In the genomic region with DNA sequence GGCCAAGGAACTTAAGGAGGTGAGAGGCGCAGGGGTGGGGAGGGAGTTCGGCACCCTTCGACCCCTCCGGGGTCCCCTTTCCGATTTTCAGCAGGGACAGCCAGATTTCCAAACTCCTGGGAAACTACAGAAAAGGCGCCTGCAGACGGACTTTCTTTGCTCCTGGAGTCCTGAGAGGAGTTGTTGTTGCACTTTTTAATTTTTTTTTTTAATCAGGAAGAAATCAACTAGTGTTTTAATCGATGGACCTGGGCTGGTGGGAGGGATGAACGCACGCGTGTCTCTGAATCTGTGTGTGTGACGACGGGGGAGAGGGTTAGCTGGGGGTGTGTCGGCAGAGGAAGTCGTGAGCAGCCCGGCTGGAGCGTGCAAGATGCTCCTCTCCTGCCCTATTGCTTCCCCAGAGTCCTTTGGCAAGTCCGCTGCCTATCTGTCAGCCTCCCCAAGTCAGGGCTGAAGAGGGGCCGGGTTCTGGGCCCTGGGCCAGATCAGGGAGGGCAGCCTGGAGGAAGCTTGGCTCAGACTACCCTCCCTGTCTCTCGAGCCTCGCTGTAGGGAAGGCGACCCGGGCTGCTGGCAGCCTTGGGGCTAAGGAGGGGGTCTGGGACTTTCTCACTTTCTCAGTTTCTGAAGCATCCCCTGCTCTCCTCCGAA, we compare ENCODE assay signal across 8 cellular contexts. TPM values are rescaled to one million over a fixed set of nuclear protein-coding genes. Genes with fewer than 3 reads are reported as not detected.
DNase-seq lines count a peak whose midpoint lies in the region; ATAC-seq and TF ChIP-seq lines count a peak whose summit lies in the region.

No MANE protein-coding gene starts in this region.

- H3K9me2 ChIP-seq in Loucy (replicated peaks; ENCODE audit: low read depth, low read length), result no peaks in the 10 kb centered on the region

- H3K4me2 ChIP-seq in Loucy (ENCODE audit: low read depth, low read length, poor library complexity, severe bottlenecking), result peak overlapping the region; percentile 65
- H3K4me2 ChIP-seq in mammary epithelial cell (ENCODE audit: insufficient read depth, low read depth, low read length), result peak overlapping the region; percentile 99
- H3K4me2 ChIP-seq in smooth muscle cell, result peak overlapping the region; percentile 97

- 0% methylated on average over 4 of the region's 24 CpGs for WGBS in mammary epithelial cell (ENCODE audit: low coverage, missing lambda C conversion rate)
- 2% methylated on average over 24 of the region's 24 CpGs for WGBS in smooth muscle cell (ENCODE audit: low lambda C conversion rate)

- intact Hi-C loops in mammary epithelial cell (cut with micrococcal nuclease), result loop anchor here (2.0 kb wide), 2 partner anchors 220 to 338 kb away; no protein-coding TSS in a partner anchor

- H3K4me1 ChIP-seq in Loucy (ENCODE audit: insufficient read depth, low read length, poor library complexity, severe bottlenecking) (no peaks in the 10 kb centered on the region), mammary epithelial cell (ENCODE audit: insufficient read depth, low read length) (peaks cover 5% of the 10 kb centered on the region), smooth muscle cell (ENCODE audit: low read depth) (peaks cover 24% of the 10 kb centered on the region)

- peaks cover 0 to 12% (median 7%) of the 10 kb centered on the region in 3 donors for H3K27me3 Mint-ChIP-seq in immature natural killer cell (ENCODE audit: low read depth in 3 of 3)

- CTCF ChIA-PET in mammary epithelial cell (lab: Charles Lee; ENCODE audit: low non-redundant PET), result no interaction called here

- no TSS peak for BruUV-seq in mammary epithelial cell (replicated peaks; lab: Mats Ljungman, UMichigan)

- H3K27ac Mint-ChIP-seq in immature natural killer cell, result no peak overlapping the region

- no peaks in the 10 kb centered on the region for H3K9me3 ChIP-seq in Loucy (ENCODE audit: insufficient read depth, low read depth, low read length)
- no peaks in the 10 kb centered on the region for H3K9me3 ChIP-seq in mammary epithelial cell (replicated peaks; ENCODE audit: insufficient read depth, low read length)
- H3K9me3 ChIP-seq in smooth muscle cell (replicated peaks; ENCODE audit: low read depth), result no peaks in the 10 kb centered on the region

- DNase-seq in GM06990 (ENCODE audit: extremely low read depth, insufficient read length) (peak; percentile 18), mammary epithelial cell (peak; percentile 46), immature natural killer cell (no peak), smooth muscle cell (lab: John Stamatoyannopoulos, UW; ENCODE audit: unreplicated experiment) (peak; percentile 29)
- no peak for DNase-seq in effector CD8-positive, alpha-beta T cell (lab: John Stamatoyannopoulos, UW)

- H3K36me3 Mint-ChIP-seq in immature natural killer cell, result no peaks in the 10 kb centered on the region

- H3K4me3 ChIP-seq in GM06990 (replicated peaks; ENCODE audit: low read depth, low read length) (peak overlapping the region; percentile 48), Loucy (ENCODE audit: low read length, poor library complexity, severe bottlenecking) (peak overlapping the region; percentile 70), mammary epithelial cell (replicated peaks in 1 of 3; ENCODE audit: insufficient read depth in 1 of 3, low read depth in 2 of 3, low read length in 3 of 3) (peak overlapping the region; percentile 61 to 78 (median 71)), smooth muscle cell (peak overlapping the region; percentile 76)

- H3K36me3 ChIP-seq in GM06990 (ENCODE audit: control insufficient read depth, insufficient read depth, low read length) (no peaks in the 10 kb centered on the region), Loucy (ENCODE audit: insufficient read depth, low read length) (no peaks in the 10 kb centered on the region), mammary epithelial cell (ENCODE audit: insufficient read depth, low read length) (no peaks in the 10 kb centered on the region), smooth muscle cell (ENCODE audit: low read depth) (no peaks in the 10 kb centered on the region)

- peak overlapping the region; percentile 70 for H2AFZ ChIP-seq in Loucy (ENCODE audit: low read length)
- peak overlapping the region; percentile 97 for H2AFZ ChIP-seq in mammary epithelial cell (ENCODE audit: low read depth, low read length)
- H2AFZ ChIP-seq in smooth muscle cell (ENCODE audit: low read depth), result peak overlapping the region; percentile 98

- peak overlapping the region; percentile 63 to 70 (median 68) for H3K4me3 Mint-ChIP-seq in immature natural killer cell

- dilution Hi-C loops in mammary epithelial cell (cut with HindIII; ENCODE audit: low sequenced_read_pairs), result no loop called here

- in situ Hi-C loops in mammary epithelial cell (cut with MboI; ENCODE audit: low sequenced_read_pairs in 2 of 2), result loop anchor here in 1 of 2 donors (25.0 kb wide), 1 partner anchor 402 kb away; no protein-coding TSS in a partner anchor

- H3F3A ChIP-seq in Loucy (ENCODE audit: low read depth) (no peaks in the 10 kb centered on the region), smooth muscle cell (ENCODE audit: low read depth) (peaks cover 18% of the 10 kb centered on the region)

- TF ChIP-seq CTCF in GM06990 (IDR thresholded peaks at IDR 0.05; ENCODE audit: insufficient read depth, low read length, poor library complexity, severe bottlenecking) (no peak), Loucy (conservative IDR thresholded peaks at IDR 0.05; ENCODE audit: low read length) (no peak), mammary epithelial cell (conservative IDR thresholded peaks at IDR 0.05 in 1 of 2, IDR thresholded peaks at IDR 0.05 in 1 of 2; ENCODE audit: extremely low read depth in 1 of 2, insufficient read depth in 1 of 2, low read depth in 1 of 2, low read length in 2 of 2) (no peak), smooth muscle cell (IDR thresholded peaks at IDR 0.05; ENCODE audit: borderline replicate concordance, insufficient read depth, poor library complexity, severe bottlenecking) (no peak)

- ATAC-seq in GM18519 (IDR thresholded peaks at IDR 0.05; ENCODE audit: low FRiP score, unreplicated experiment) (no peak), GM18907 (IDR thresholded peaks at IDR 0.05; ENCODE audit: unreplicated experiment) (no peak)

- H4K20me1 ChIP-seq in Loucy (ENCODE audit: insufficient read depth, low read length, poor library complexity, severe bottlenecking) (no peaks in the 10 kb centered on the region), mammary epithelial cell (ENCODE audit: insufficient read depth, low read length) (no peaks in the 10 kb centered on the region), smooth muscle cell (ENCODE audit: low read depth) (no peaks in the 10 kb centered on the region)

- H3K9ac ChIP-seq in Loucy (ENCODE audit: low read depth, low read length, poor library complexity, severe bottlenecking), result no peak overlapping the region
- peak overlapping the region; percentile 27 for H3K9ac ChIP-seq in mammary epithelial cell (ENCODE audit: insufficient read depth, low read length)
- peak overlapping the region; percentile 43 for H3K9ac ChIP-seq in smooth muscle cell (ENCODE audit: low read depth)

- no peak overlapping the region for H3K27ac ChIP-seq in mammary epithelial cell (ENCODE audit: insufficient read depth, low read depth, low read length)
- H3K27ac ChIP-seq in smooth muscle cell (ENCODE audit: low read depth), result peak overlapping the region; percentile 4

- no peaks in the 10 kb centered on the region for H3K79me2 ChIP-seq in Loucy (ENCODE audit: insufficient read depth, low read length)
- H3K79me2 ChIP-seq in mammary epithelial cell (ENCODE audit: insufficient read depth, low read length), result no peaks in the 10 kb centered on the region
- H3K79me2 ChIP-seq in smooth muscle cell (ENCODE audit: low read depth), result peaks cover 37% of the 10 kb centered on the region

- H3K27me3 ChIP-seq in GM06990 (replicated peaks; ENCODE audit: control insufficient read depth, insufficient read depth, low read length), result no peaks in the 10 kb centered on the region; the same call in 1 of the 2 replicates
- H3K27me3 ChIP-seq in Loucy (ENCODE audit: insufficient read depth, low read length, poor library complexity, severe bottlenecking), result no peaks in the 10 kb centered on the region
- H3K27me3 ChIP-seq in mammary epithelial cell (ENCODE audit: insufficient read depth, low read length), result no peaks in the 10 kb centered on the region
- no peaks in the 10 kb centered on the region for H3K27me3 ChIP-seq in smooth muscle cell (ENCODE audit: low read depth)

- H3K9me3 Mint-ChIP-seq in immature natural killer cell, result peaks cover 0 to 22% (median 5%) of the 10 kb centered on the region in 6 donors

- peaks cover 0 to 3% of the 10 kb centered on the region in 2 donors for H3K4me1 Mint-ChIP-seq in immature natural killer cell

RNA-seq across cellular contexts. Expression of a gene that starts 0.7 kb away (rescaled TPM):
- total RNA-seq in mammary epithelial cell (1 to 10 TPM; 1.3 to 3.2 TPM), smooth muscle cell (6.7 and 8.3 TPM in 2 replicates)
- polyA plus RNA-seq in mammary epithelial cell (4.6 TPM), immature natural killer cell (not detected), smooth muscle cell (13.2 and 19.4 TPM in 2 replicates)
- polyA minus RNA-seq in mammary epithelial cell, result not detected

Comparison
In these comparisons a context has a peak if more than half of its experiments do, and no peak if none do; other contexts are left out.
1. DNase-seq: peak in GM06990 (single experiment), mammary epithelial cell (single experiment) and smooth muscle cell (single experiment); none in immature natural killer cell (0 of 3) and effector CD8-positive, alpha-beta T cell (single experiment).
2. Peak in every context shown above with its lines, with median percentiles within 50 percentile points of each other: H3K4me3 ChIP-seq, H2AFZ ChIP-seq and H3K4me2 ChIP-seq.